ENCODE assay signal across 8 cellular contexts in genomic region chr2:20661028-20661980, GRCh38. TPM values are rescaled to one million over a fixed set of nuclear protein-coding genes. Genes with fewer than 3 reads are reported as not detected.
A peak's percentile ranks its signal among the peaks of the same experiment; 100 is the strongest.
DNase-seq lines count a peak whose midpoint lies in the region; ATAC-seq and TF ChIP-seq lines count a peak whose summit lies in the region.

No MANE protein-coding gene starts in this region.

- TF ChIP-seq CTCF in psoas muscle (IDR thresholded peaks at IDR 0.05): peak; percentile 98

- H3K4me1 Mint-ChIP-seq in activated naive CD8-positive, alpha-beta T cell treated with anti-CD3 and anti-CD28 coated beads, Interleukin-2, amount 10 ng/mL, durations not matched to agents 7 days and 5 days: peaks cover 2% of the 10 kb centered on the region

- H3K27ac Mint-ChIP-seq in activated naive CD8-positive, alpha-beta T cell treated with anti-CD3 and anti-CD28 coated beads, Interleukin-2, amount 10 ng/mL, durations not matched to agents 7 days and 5 days: no peak overlapping the region

- no peak overlapping the region for H3K4me3 Mint-ChIP-seq in activated naive CD8-positive, alpha-beta T cell treated with anti-CD3 and anti-CD28 coated beads, Interleukin-2, amount 10 ng/mL, durations not matched to agents 7 days and 5 days

- peaks cover 4% of the 10 kb centered on the region for H3K4me1 ChIP-seq in psoas muscle

- DNase-seq in GF-D8 (lab: John Stamatoyannopoulos, UW) (peak; percentile 15), LHCN-M2 (ENCODE audit: low read depth) (peak; percentile 66), SKM-1 (lab: John Stamatoyannopoulos, UW; ENCODE audit: unreplicated experiment) (peak; percentile 36), Right ventricle myocardium superior (peak; percentile 69), psoas muscle (peak; percentile 65 to 76)
- DNase-seq in activated naive CD8-positive, alpha-beta T cell treated with anti-CD3 and anti-CD28 coated beads, Interleukin-2, amount 10 ng/mL, durations not matched to agents 7 days and 5 days: peak; percentile 61

- ATAC-seq in GM21786 (IDR thresholded peaks at IDR 0.05; ENCODE audit: unreplicated experiment): peak; percentile 67
- peak; percentile 53 for ATAC-seq in activated naive CD8-positive, alpha-beta T cell treated with anti-CD3 and anti-CD28 coated beads, Interleukin-2, amount 10 ng/mL, durations not matched to agents 7 days and 5 days (ENCODE audit: low read depth)
- ATAC-seq in Right ventricle myocardium superior (ENCODE audit: poor library complexity): peak; percentile 89
- ATAC-seq in psoas muscle: peak; percentile 77 to 90 (median 84)
- no peak for ATAC-seq in GM18519 (IDR thresholded peaks at IDR 0.05; ENCODE audit: low FRiP score, unreplicated experiment)

- H3K27ac ChIP-seq in psoas muscle: no peak overlapping the region

- no peak overlapping the region for H3K4me3 ChIP-seq in psoas muscle

- no peaks in the 10 kb centered on the region for H3K9me3 Mint-ChIP-seq in activated naive CD8-positive, alpha-beta T cell treated with anti-CD3 and anti-CD28 coated beads, Interleukin-2, amount 10 ng/mL, durations not matched to agents 7 days and 5 days

- H3K27me3 ChIP-seq in psoas muscle (ENCODE audit: insufficient read depth in 3 of 3, low read length in 2 of 3): peaks cover 0 to 48% (median 24%) of the 10 kb centered on the region in 3 donors

- intact Hi-C loops in Right ventricle myocardium superior (cut with DNase I): loop anchor here (5.0 kb wide), 1 partner anchor 456 kb away; no protein-coding TSS in a partner anchor
- intact Hi-C loops in psoas muscle (cut with DNase I): loop anchor here (1.0 to 10.0 kb wide), 4 partner anchors 302 to 457 kb away; partner anchors contain the start of gene APOB (in 1 of the 2)

- H3K9me3 ChIP-seq in psoas muscle: no peaks in the 10 kb centered on the region

- no peaks in the 10 kb centered on the region for H3K36me3 Mint-ChIP-seq in activated naive CD8-positive, alpha-beta T cell treated with anti-CD3 and anti-CD28 coated beads, Interleukin-2, amount 10 ng/mL, durations not matched to agents 7 days and 5 days

- H3K36me3 ChIP-seq in psoas muscle (ENCODE audit: insufficient read depth in 1 of 2, low read depth in 1 of 2): no peaks in the 10 kb centered on the region

- POLR2A ChIA-PET in activated naive CD8-positive, alpha-beta T cell treated with anti-CD3 and anti-CD28 coated beads, Interleukin-2, amount 10 ng/mL, durations not matched to agents 7 days and 5 days (lab: Charles Lee): interaction anchor here (0.8 to 2.1 kb wide), 2 partner anchors 10 to 302 kb away, joined by 4 to 7 read pairs; partner anchors contain the start of gene HS1BP3

- peaks cover 75% of the 10 kb centered on the region for H3K27me3 Mint-ChIP-seq in activated naive CD8-positive, alpha-beta T cell treated with anti-CD3 and anti-CD28 coated beads, Interleukin-2, amount 10 ng/mL, durations not matched to agents 7 days and 5 days

- 19 to 25% (median 20%) methylated on average over 9 of the region's 9 CpGs for WGBS in psoas muscle, 3 donors

RNA-seq across cellular contexts. Expression of gene GDF7, which starts 5.6 kb away (rescaled TPM):
- total RNA-seq in LHCN-M2 (2014; rRNA removed): not detected in 2 replicates
- polyA plus RNA-seq in LHCN-M2 (2012): 0.04 TPM
- total RNA-seq in activated naive CD8-positive, alpha-beta T cell treated with anti-CD3 and anti-CD28 coated beads, Interleukin-2, amount 10 ng/mL, durations not matched to agents 7 days and 5 days: not detected
- total RNA-seq in Right ventricle myocardium superior: 0.38 TPM
- total RNA-seq in psoas muscle: under 1 TPM; 0.04 to 0.94 (median 0.17) TPM
- polyA plus RNA-seq in psoas muscle: under 1 TPM; 0.03 to 0.04 (median 0.04) TPM

RNA-seq across cellular contexts. Expression of gene HS1BP3, which starts 10.4 kb away (rescaled TPM):
- 24.6 and 34.2 TPM in 2 replicates for total RNA-seq in LHCN-M2 (2014; rRNA removed)
- 25.0 TPM for polyA plus RNA-seq in LHCN-M2 (2012)
- 10 to 100 TPM; 13.8 to 14.8 TPM for total RNA-seq in activated naive CD8-positive, alpha-beta T cell treated with anti-CD3 and anti-CD28 coated beads, Interleukin-2, amount 10 ng/mL, durations not matched to agents 7 days and 5 days
- 19.7 TPM for total RNA-seq in Right ventricle myocardium superior
- 10 to 100 TPM in 3 of 4 donors, 1 to 10 TPM in 1; 9.2 to 12.1 (median 11.4) TPM for total RNA-seq in psoas muscle
- polyA plus RNA-seq in psoas muscle: 10 to 100 TPM; 12.6 to 20.6 (median 13.2) TPM

Comparison
In these comparisons a context has a peak if more than half of its experiments do, and no peak if none do; other contexts are left out.
1. DNase-seq: peak in every context shown above with its lines; median percentile 70 in psoas muscle; 69 in Right ventricle myocardium superior; 66 in LHCN-M2; 61 in activated naive CD8-positive, alpha-beta T cell treated with anti-CD3 and anti-CD28 coated beads, Interleukin-2, amount 10 ng/mL, durations not matched to agents 7 days and 5 days; 36 in SKM-1; 15 in GF-D8.